ENCODE assay signal across 8 cellular contexts in the genomic region with DNA sequence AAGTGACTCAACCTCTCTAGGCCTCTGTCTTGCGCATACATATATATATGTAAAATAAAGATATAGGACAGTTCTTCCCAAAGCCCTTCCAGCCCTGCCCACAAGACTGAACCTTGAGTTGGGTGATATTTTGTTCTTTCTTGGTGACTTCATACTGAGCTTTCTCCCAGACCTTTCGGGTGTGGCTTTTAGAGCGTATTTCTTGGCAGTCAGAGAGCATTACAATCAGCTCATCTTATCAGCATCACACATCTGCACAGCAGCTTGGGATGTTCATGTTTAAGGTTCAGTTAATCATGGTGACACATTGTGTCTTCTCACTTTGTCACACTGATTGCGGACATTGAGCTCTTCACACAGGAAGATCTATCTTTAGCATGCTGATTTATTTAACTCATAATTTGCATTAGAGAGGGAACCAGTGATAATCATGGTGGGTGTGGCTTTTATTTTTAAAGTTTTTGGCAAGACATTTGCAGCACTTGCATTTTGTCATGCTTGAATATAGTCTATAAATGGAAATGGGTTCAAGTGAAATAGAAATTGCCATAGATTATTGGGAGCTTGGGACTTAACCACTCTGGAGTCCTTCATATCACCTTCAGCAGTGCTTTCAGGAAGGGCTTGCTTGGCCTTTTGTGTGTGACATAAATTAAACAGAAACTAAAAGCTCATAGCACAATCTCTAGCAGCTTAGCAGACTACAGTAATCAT. TPM values are rescaled to one million over a fixed set of nuclear protein-coding genes. Genes with fewer than 3 reads are reported as not detected.
DNase-seq lines count a peak whose midpoint lies in the region; ATAC-seq and TF ChIP-seq lines count a peak whose summit lies in the region.

No MANE protein-coding gene starts in this region.

- peaks cover 11% of the 10 kb centered on the region for H3K36me3 Mint-ChIP-seq in type B pancreatic cell

- no peak for TF ChIP-seq CTCF in type B pancreatic cell (conservative IDR thresholded peaks at IDR 0.05)

- H3K9me3 Mint-ChIP-seq in type B pancreatic cell: no peaks in the 10 kb centered on the region

- peak overlapping the region; percentile 29 for H3K27ac Mint-ChIP-seq in type B pancreatic cell

- no peaks in the 10 kb centered on the region for H3K27me3 Mint-ChIP-seq in type B pancreatic cell

- H3K4me3 Mint-ChIP-seq in type B pancreatic cell: no peak overlapping the region

- peaks cover 5% of the 10 kb centered on the region for H3K4me1 Mint-ChIP-seq in type B pancreatic cell (ENCODE audit: unreplicated experiment)

- ATAC-seq in GM18907 (IDR thresholded peaks at IDR 0.05; ENCODE audit: unreplicated experiment) (peak; percentile 71), HG03378 (IDR thresholded peaks at IDR 0.05; ENCODE audit: unreplicated experiment) (peak; percentile 64), HG02571 (IDR thresholded peaks at IDR 0.05; ENCODE audit: unreplicated experiment) (no peak)

- DNase-seq in A172 (ENCODE audit: low spot score) (peak; percentile 47), activated T-cell treated with anti-CD3 and anti-CD28 coated beads for 48 hours (ENCODE audit: low read depth) (peak; percentile 38), hepatic stellate cell (ENCODE audit: low spot score) (peak; percentile 10), type B pancreatic cell (ENCODE audit: extremely low spot score, unreplicated experiment) (no peak), NCI-H187 (lab: John Stamatoyannopoulos, UW) (no peak)

RNA-seq across cellular contexts. Expression of gene KIF3B, which starts 8.3 kb away (rescaled TPM):
- 33.8 and 42.7 TPM in 2 replicates for total RNA-seq in A172 (2014; rRNA removed; shearing (Covaris generic))
- 41.2 and 45.9 TPM in 2 replicates for total RNA-seq in type B pancreatic cell (ENCODE audit: low replicate concordance)

Comparison
In these comparisons a context has a peak if more than half of its experiments do, and no peak if none do; other contexts are left out.
1. DNase-seq: peak in A172 (single experiment), activated T-cell treated with anti-CD3 and anti-CD28 coated beads for 48 hours (single experiment) and hepatic stellate cell (single experiment); none in type B pancreatic cell (single experiment) and NCI-H187 (0 of 2).